In the genomic region with DNA sequence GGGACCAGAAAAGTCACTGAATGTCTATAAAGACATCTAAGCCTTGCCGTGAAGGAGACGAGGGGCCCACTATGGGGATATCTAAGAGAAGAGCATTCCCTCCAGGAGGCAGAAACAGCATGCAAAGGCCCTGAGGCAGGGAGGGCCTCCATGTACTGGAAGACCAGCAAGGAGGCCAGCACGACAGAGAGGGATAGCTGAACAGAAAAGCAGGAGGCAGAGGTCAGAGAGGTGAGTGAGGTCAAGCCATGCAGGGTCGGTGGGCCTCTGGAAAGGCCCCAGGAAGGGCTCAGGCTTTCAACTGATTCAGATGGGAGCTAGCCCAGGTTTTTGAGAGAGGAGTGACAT, we compare ENCODE assay signal across 23 cellular contexts. TPM values are rescaled to one million over a fixed set of nuclear protein-coding genes. Genes with fewer than 3 reads are reported as not detected.
A peak's percentile ranks its signal among the peaks of the same experiment; 100 is the strongest.
DNase-seq lines count a peak whose midpoint lies in the region; ATAC-seq and TF ChIP-seq lines count a peak whose summit lies in the region.
"Had no signal": no experiment of that assay in that cellular context is flagged by ENCODE, and none has a peak within 500 bp of the region (broad histone marks: within the 10 kb centered on the region; RNA-seq: fewer than 3 reads in every experiment).

No MANE protein-coding gene starts in this region.

- H3K4me1 Mint-ChIP-seq in WTC11: peaks cover 3% of the 10 kb centered on the region; the same call in 1 of the 2 replicates
- H3K4me1 Mint-ChIP-seq in dendritic cell treated with granulocyte-macrophage colony-stimulating factor and Interleukin-4, amounts not matched to agents 40 ng/mL and 50 ng/mL, for 4 days (ENCODE audit: low read depth): peaks cover 46% of the 10 kb centered on the region
- H3K4me1 Mint-ChIP-seq in stimulated activated naive CD8-positive, alpha-beta T cell treated with anti-CD3 and anti-CD28 coated beads, Interleukin-15, amount 100 ng/mL, for 72 hours: peaks cover 82% of the 10 kb centered on the region

- peaks cover 57% of the 10 kb centered on the region for H3K27me3 Mint-ChIP-seq in WTC11 (ENCODE audit: low read depth)
- peaks cover 30% of the 10 kb centered on the region for H3K27me3 Mint-ChIP-seq in dendritic cell treated with granulocyte-macrophage colony-stimulating factor and Interleukin-4, amounts not matched to agents 40 ng/mL and 50 ng/mL, for 4 days
- no peaks in the 10 kb centered on the region for H3K27me3 Mint-ChIP-seq in stimulated activated naive CD8-positive, alpha-beta T cell treated with anti-CD3 and anti-CD28 coated beads, Interleukin-15, amount 100 ng/mL, for 72 hours

- no peak overlapping the region for H3K27ac Mint-ChIP-seq in WTC11
- H3K27ac Mint-ChIP-seq in dendritic cell treated with granulocyte-macrophage colony-stimulating factor and Interleukin-4, amounts not matched to agents 40 ng/mL and 50 ng/mL, for 4 days: peak overlapping the region; percentile 13
- H3K27ac Mint-ChIP-seq in stimulated activated naive CD8-positive, alpha-beta T cell treated with anti-CD3 and anti-CD28 coated beads, Interleukin-15, amount 100 ng/mL, for 72 hours: peak overlapping the region; percentile 61 to 90
- H3K27ac Mint-ChIP-seq: neural progenitor cell had no signal

- ATAC-seq in WTC11: no peak
- ATAC-seq in stimulated activated naive CD8-positive, alpha-beta T cell treated with anti-CD3 and anti-CD28 coated beads, Interleukin-15, amount 100 ng/mL, for 72 hours: no peak
- no peak for ATAC-seq in GM18511 (IDR thresholded peaks at IDR 0.05; ENCODE audit: unreplicated experiment)
- ATAC-seq in HG03139 (IDR thresholded peaks at IDR 0.05; ENCODE audit: unreplicated experiment): no peak
- ATAC-seq: body of pancreas, left ventricle myocardium superior had no signal

- no peak overlapping the region for H3K27ac ChIP-seq in right atrium auricular region
- H3K27ac ChIP-seq: body of pancreas, neural progenitor cell, upper lobe of left lung, VCaP had no signal

- TF ChIP-seq CTCF in right atrium auricular region (IDR thresholded peaks at IDR 0.05) (no peak), WTC11 (IDR thresholded peaks at IDR 0.05) (no peak)

- H3K36me3 ChIP-seq in right atrium auricular region: no peaks in the 10 kb centered on the region
- H3K36me3 ChIP-seq: neural progenitor cell, upper lobe of left lung had no signal

- H3K4me1 ChIP-seq in right atrium auricular region: peaks cover 0 to 8% of the 10 kb centered on the region in 2 donors

- no peaks in the 10 kb centered on the region for H3K9me3 ChIP-seq in right atrium auricular region
- H3K9me3 ChIP-seq: body of pancreas, upper lobe of left lung had no signal

- H3K4me3 ChIP-seq in right atrium auricular region: no peak overlapping the region
- H3K4me3 ChIP-seq: body of pancreas, neural progenitor cell, smooth muscle cell, upper lobe of left lung had no signal

- intact Hi-C loops in cardiac septum (cut with DNase I): no loop called here
- intact Hi-C loops in dendritic cell treated with granulocyte-macrophage colony-stimulating factor and Interleukin-4, amounts not matched to agents 40 ng/mL and 50 ng/mL, for 4 days (cut with micrococcal nuclease): no loop called here

- CTCF ChIA-PET in WTC11 (lab: Charles Lee): no interaction called here

- POLR2A ChIA-PET in WTC11 (lab: Charles Lee): no interaction called here

- H3K36me3 Mint-ChIP-seq in WTC11: no peaks in the 10 kb centered on the region
- H3K36me3 Mint-ChIP-seq in dendritic cell treated with granulocyte-macrophage colony-stimulating factor and Interleukin-4, amounts not matched to agents 40 ng/mL and 50 ng/mL, for 4 days (ENCODE audit: low read depth): peaks cover 7% of the 10 kb centered on the region
- H3K36me3 Mint-ChIP-seq: immature natural killer cell, neural progenitor cell had no signal

- H3K9me3 Mint-ChIP-seq in WTC11: no peaks in the 10 kb centered on the region
- H3K9me3 Mint-ChIP-seq in dendritic cell treated with granulocyte-macrophage colony-stimulating factor and Interleukin-4, amounts not matched to agents 40 ng/mL and 50 ng/mL, for 4 days: no peaks in the 10 kb centered on the region
- no peaks in the 10 kb centered on the region for H3K9me3 Mint-ChIP-seq in stimulated activated naive CD8-positive, alpha-beta T cell treated with anti-CD3 and anti-CD28 coated beads, Interleukin-15, amount 100 ng/mL, for 72 hours
- H3K9me3 Mint-ChIP-seq: neural progenitor cell had no signal

- H3K4me3 Mint-ChIP-seq in WTC11: no peak overlapping the region
- no peak overlapping the region for H3K4me3 Mint-ChIP-seq in dendritic cell treated with granulocyte-macrophage colony-stimulating factor and Interleukin-4, amounts not matched to agents 40 ng/mL and 50 ng/mL, for 4 days
- H3K4me3 Mint-ChIP-seq in stimulated activated naive CD8-positive, alpha-beta T cell treated with anti-CD3 and anti-CD28 coated beads, Interleukin-15, amount 100 ng/mL, for 72 hours: peak overlapping the region; percentile 75 to 81
- H3K4me3 Mint-ChIP-seq: immature natural killer cell, neural progenitor cell had no signal

- DNase-seq in right atrium auricular region (ENCODE audit: low spot score) (peak; percentile 50), cardiac septum (ENCODE audit: low spot score) (no peak), WTC11 (ENCODE audit: low spot score) (no peak)
- no peak for DNase-seq in stimulated activated naive CD8-positive, alpha-beta T cell treated with anti-CD3 and anti-CD28 coated beads, Interleukin-15, amount 100 ng/mL, for 72 hours
- DNase-seq: body of pancreas; COR-L47; H7; immature natural killer cell; KBM-7; left ventricle myocardium superior; MV-4-11; NCI-H1694 treated with DMSO at 0.1 percent for 48 hours; NCI-H345; OCI-M1; Right ventricle myocardium superior; stimulated activated CD4-positive, alpha-beta T cell treated with anti-CD3 and anti-CD28 coated beads, Interleukin-2, amount 100 ng/mL, for 48 hours; upper lobe of left lung had no signal

- H3K27me3 ChIP-seq in right atrium auricular region: peaks cover 2 to 5% of the 10 kb centered on the region in 2 donors

TF ChIP-seq in WTC11, 78 proteins besides CTCF, POLR2A, EP300 and RAD21:
- TF ChIP-seq GTF2I (CRISPR knock-in tag; conservative IDR thresholded peaks at IDR 0.05) (0 out of 2 replicates have a peak, but pooled peaks have one; percentile 16), RELA (CRISPR knock-in tag; IDR thresholded peaks at IDR 0.05; ENCODE audit: borderline replicate concordance) (no peak)

RNA-seq across cellular contexts. Expression of a gene that starts 5.7 kb away (rescaled TPM):
- total RNA-seq in right atrium auricular region: 1 to 10 TPM; 1.2 to 1.7 TPM
- total RNA-seq in cardiac septum: 0.54 TPM
- total RNA-seq in WTC11 (2021): 7.1 to 12.1 TPM (median 7.5 TPM) in 3 replicates
- total RNA-seq: smooth muscle cell had no signal

RNA-seq across cellular contexts. Expression of a gene that starts 30.3 kb away (rescaled TPM):
- total RNA-seq in right atrium auricular region: 1,000 to 10,000 TPM; 1,113 to 1,769 TPM
- total RNA-seq in cardiac septum: 452 TPM
- 869 to 943 TPM (median 911 TPM) in 3 replicates for total RNA-seq in WTC11 (2021)

Comparison
In these comparisons a context has a peak if more than half of its experiments do, and no peak if none do; other contexts are left out.
1. H3K4me3 Mint-ChIP-seq: peak in stimulated activated naive CD8-positive, alpha-beta T cell treated with anti-CD3 and anti-CD28 coated beads, Interleukin-15, amount 100 ng/mL, for 72 hours (2 of 2); none in WTC11 (single experiment) and dendritic cell treated with granulocyte-macrophage colony-stimulating factor and Interleukin-4, amounts not matched to agents 40 ng/mL and 50 ng/mL, for 4 days (single experiment).